In the genomic region with DNA sequence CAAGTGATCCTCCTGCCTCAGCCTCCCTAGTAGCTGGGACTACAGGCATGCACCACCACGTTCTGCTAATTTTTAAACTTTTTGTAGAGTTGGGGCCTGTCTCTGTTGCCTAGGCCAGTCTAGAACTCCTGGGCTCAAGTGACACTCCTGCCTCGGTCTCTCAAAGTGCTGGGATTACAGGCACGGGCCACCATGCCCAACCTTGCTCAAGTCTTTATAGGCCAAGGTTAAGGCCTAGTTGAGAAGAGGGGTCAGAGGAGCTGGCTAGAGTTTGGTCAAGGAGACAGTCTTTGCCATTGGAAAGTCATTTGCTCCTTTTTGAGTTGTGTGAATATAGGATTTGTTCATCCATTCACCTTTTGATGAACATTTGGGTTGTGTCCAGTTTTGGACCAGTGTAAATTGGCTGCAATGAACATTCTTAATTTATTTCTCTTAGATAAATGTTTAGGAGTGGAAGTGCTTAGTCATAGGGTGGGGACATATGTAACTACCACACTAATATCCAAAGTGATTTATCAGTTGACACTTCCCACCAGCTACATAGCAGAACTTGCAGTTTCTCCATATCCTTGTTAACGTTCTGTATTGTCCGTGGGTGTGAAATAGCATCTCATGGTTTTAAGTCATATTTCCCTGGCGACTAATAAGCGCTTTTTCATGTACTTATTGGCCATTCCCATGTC, we compare ENCODE assay signal across 1 cellular context.
TF ChIP-seq lines count a peak whose summit lies in the region.

No MANE protein-coding gene starts in this region.

TF ChIP-seq in HCT116, 20 proteins besides CTCF, POLR2A, EP300 and RAD21 (continued from another document):
- TF ChIP-seq, protein P1, sequence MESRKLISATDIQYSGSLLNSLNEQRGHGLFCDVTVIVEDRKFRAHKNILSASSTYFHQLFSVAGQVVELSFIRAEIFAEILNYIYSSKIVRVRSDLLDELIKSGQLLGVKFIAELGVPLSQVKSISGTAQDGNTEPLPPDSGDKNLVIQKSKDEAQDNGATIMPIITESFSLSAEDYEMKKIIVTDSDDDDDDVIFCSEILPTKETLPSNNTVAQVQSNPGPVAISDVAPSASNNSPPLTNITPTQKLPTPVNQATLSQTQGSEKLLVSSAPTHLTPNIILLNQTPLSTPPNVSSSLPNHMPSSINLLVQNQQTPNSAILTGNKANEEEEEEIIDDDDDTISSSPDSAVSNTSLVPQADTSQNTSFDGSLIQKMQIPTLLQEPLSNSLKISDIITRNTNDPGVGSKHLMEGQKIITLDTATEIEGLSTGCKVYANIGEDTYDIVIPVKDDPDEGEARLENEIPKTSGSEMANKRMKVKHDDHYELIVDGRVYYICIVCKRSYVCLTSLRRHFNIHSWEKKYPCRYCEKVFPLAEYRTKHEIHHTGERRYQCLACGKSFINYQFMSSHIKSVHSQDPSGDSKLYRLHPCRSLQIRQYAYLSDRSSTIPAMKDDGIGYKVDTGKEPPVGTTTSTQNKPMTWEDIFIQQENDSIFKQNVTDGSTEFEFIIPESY (IDR thresholded peaks at IDR 0.05; ENCODE audit: extremely low read depth, insufficient replicate concordance, low read length) = no peak
